In genomic region chr1:30781906-30782305, GRCh38 we compare ENCODE assay signal across 18 cellular contexts. TPM values are rescaled to one million over a fixed set of nuclear protein-coding genes. Genes with fewer than 3 reads are reported as not detected.
"Had no signal": no experiment of that assay in that cellular context is flagged by ENCODE, and none has a peak within 500 bp of the region (broad histone marks: within the 10 kb centered on the region; RNA-seq: fewer than 3 reads in every experiment).

No MANE protein-coding gene starts in this region.

- H3K27ac ChIP-seq: coronary artery, foreskin keratinocyte, left ventricle myocardium inferior, neural progenitor cell, parathyroid adenoma, prostate gland, right lobe of liver, suprapubic skin, thyroid gland had no signal

- H3K27ac Mint-ChIP-seq: natural killer cell, neural progenitor cell, type B pancreatic cell had no signal

- H3K9me3 ChIP-seq: left ventricle myocardium inferior, mucosa of descending colon, prostate gland, right lobe of liver, suprapubic skin, thyroid gland had no signal

- H3K79me2 ChIP-seq: parathyroid adenoma had no signal

- H2AFZ ChIP-seq: parathyroid adenoma had no signal

- H3K27me3 Mint-ChIP-seq: type B pancreatic cell had no signal

- DNase-seq: foreskin keratinocyte, occipital lobe had no signal

- H3K36me3 Mint-ChIP-seq: immature natural killer cell, natural killer cell, neural progenitor cell, type B pancreatic cell had no signal

- H3K27me3 ChIP-seq: foreskin keratinocyte, neural progenitor cell, right lobe of liver, suprapubic skin, thyroid gland had no signal

- H3K4me1 ChIP-seq: foreskin keratinocyte, parathyroid adenoma, prostate gland had no signal

- H3K36me3 ChIP-seq: left ventricle myocardium inferior, neural progenitor cell, prostate gland, right lobe of liver, suprapubic skin, thyroid gland had no signal

- H3K9me3 Mint-ChIP-seq: endodermal cell, immature natural killer cell, natural killer cell, neural progenitor cell, type B pancreatic cell had no signal

- H3K4me3 ChIP-seq: coronary artery, left ventricle myocardium inferior, lung, mucosa of descending colon, neural progenitor cell, prostate gland, right lobe of liver, suprapubic skin, thyroid gland had no signal

- H3K4me3 Mint-ChIP-seq: endodermal cell, neural progenitor cell, type B pancreatic cell had no signal

- H3K9ac ChIP-seq: neural progenitor cell, parathyroid adenoma had no signal

RNA-seq across cellular contexts. Expression of gene LAPTM5, which starts 24.3 kb away (rescaled TPM):
- total RNA-seq: endodermal cell, foreskin keratinocyte had no signal

RNA-seq across cellular contexts. Expression of gene MATN1, which starts 58.5 kb away (rescaled TPM):
- total RNA-seq: endodermal cell, left cardiac atrium, left ventricle myocardium inferior, mesenteric fat pad, right lobe of liver had no signal
- polyA plus RNA-seq: foreskin keratinocyte, immature natural killer cell had no signal
